6 cellular contexts compared by ENCODE assay signal in genomic region chr9:62863867-62864266, GRCh38.
DNase-seq lines count a peak whose midpoint lies in the region; TF ChIP-seq lines count a peak whose summit lies in the region.
"Not testable (repeated sequence)": the region's sequence is repeated elsewhere in the genome, so short reads cannot be mapped to it uniquely, and the experiment has no call there.

No MANE protein-coding gene starts in this region.

- H3K79me1 ChIP-seq in mesendoderm (ENCODE audit: low read length), result not testable (repeated sequence)

- DNase-seq in HT-29 (ENCODE audit: low spot score) (peak; percentile 30), SK-N-DZ (ENCODE audit: low spot score) (peak; percentile 3), endodermal cell (peak; percentile 44), spleen (peak; percentile 69)
- not testable (repeated sequence) for DNase-seq in left ventricle myocardium inferior, mesendoderm

- H3K4me2 ChIP-seq in mesendoderm (ENCODE audit: low read length), result not testable (repeated sequence)

- not testable (repeated sequence) for H3K27ac Mint-ChIP-seq in endodermal cell

- not testable (repeated sequence) for H3K4me1 ChIP-seq in endodermal cell (ENCODE audit: control insufficient read depth, insufficient read depth, low read length); mesendoderm (ENCODE audit: control insufficient read depth, low read depth, low read length)
- peaks cover 21% of the 10 kb centered on the region for H3K4me1 ChIP-seq in left ventricle myocardium inferior
- peaks cover 0 to 15% (median 11%) of the 10 kb centered on the region in 6 donors for H3K4me1 ChIP-seq in spleen

- H4K5ac ChIP-seq in mesendoderm (ENCODE audit: low read length), result not testable (repeated sequence)

- H3K4me3 Mint-ChIP-seq in endodermal cell, result peak overlapping the region; percentile 59

- H3K18ac ChIP-seq in mesendoderm (ENCODE audit: low read length), result not testable (repeated sequence)

- intact Hi-C loops in left ventricle myocardium inferior (cut with micrococcal nuclease); spleen (cut with DNase I; ENCODE audit: low total_unique reads): not testable (repeated sequence)

- H3K27me3 Mint-ChIP-seq in endodermal cell (ENCODE audit: insufficient read depth), result peaks cover 89% of the 10 kb centered on the region

- H3K4ac ChIP-seq in mesendoderm (ENCODE audit: low read depth, low read length), result not testable (repeated sequence)

- not testable (repeated sequence) for H3K4me1 Mint-ChIP-seq in endodermal cell

- not testable (repeated sequence) for H3K9me3 ChIP-seq in endodermal cell (ENCODE audit: control insufficient read depth, low read length); left ventricle myocardium inferior (replicated peaks); spleen

- TF ChIP-seq POLR2A in spleen (IDR thresholded peaks at IDR 0.05), result not testable (repeated sequence)

- H3K9me3 Mint-ChIP-seq in endodermal cell, result not testable (repeated sequence)

- 51 to 65% methylated on average over 8 of the region's 8 CpGs for WGBS in endodermal cell (ENCODE audit: insufficient coverage in 1 of 2, insufficient read length in 1 of 2), 2 experiments
- no CpG with 5 or more reads among the region's 8 CpGs for WGBS in mesendoderm (ENCODE audit: extremely low coverage, insufficient coverage, low lambda C conversion rate)
- WGBS in spleen, 5 donors, result 79 to 89% (median 83%) methylated on average over 8 of the region's 8 CpGs

- not testable (repeated sequence) for H3K36me3 Mint-ChIP-seq in endodermal cell (ENCODE audit: low read depth)

- H3K56ac ChIP-seq in mesendoderm (ENCODE audit: low read length), result peak overlapping the region; percentile 56

- H3K36me3 ChIP-seq in endodermal cell (ENCODE audit: control insufficient read depth, insufficient read depth, low read length); left ventricle myocardium inferior; mesendoderm (ENCODE audit: control insufficient read depth, insufficient read depth, low read length); spleen: not testable (repeated sequence)

- H3K27ac ChIP-seq in endodermal cell (ENCODE audit: low read depth, low read length); mesendoderm (ENCODE audit: low read depth, low read length); spleen: not testable (repeated sequence)
- H3K27ac ChIP-seq in left ventricle myocardium inferior (replicated peaks), result peak overlapping the region; percentile 49

- H3K79me2 ChIP-seq in mesendoderm (ENCODE audit: control insufficient read depth, insufficient read depth, low read length), result not testable (repeated sequence)

- H3K23ac ChIP-seq in mesendoderm (ENCODE audit: low read length), result not testable (repeated sequence)

- not testable (repeated sequence) for H3K4me3 ChIP-seq in endodermal cell (ENCODE audit: low read length); mesendoderm (ENCODE audit: low read length)
- H3K4me3 ChIP-seq in left ventricle myocardium inferior, result peak overlapping the region; percentile 53
- H3K4me3 ChIP-seq in spleen, result peak overlapping the region in 1 of 8 donors; percentile 44

- not testable (repeated sequence) for TF ChIP-seq CTCF in endodermal cell (conservative IDR thresholded peaks at IDR 0.05); left ventricle myocardium inferior (IDR thresholded peaks at IDR 0.05; ENCODE audit: borderline replicate concordance); spleen (IDR thresholded peaks at IDR 0.05 in 8 of 11, conservative IDR thresholded peaks at IDR 0.05 in 3 of 11)

- H4K8ac ChIP-seq in mesendoderm (ENCODE audit: low read depth, low read length), result not testable (repeated sequence)

- not testable (repeated sequence) for H2BK15ac ChIP-seq in mesendoderm (replicated peaks; ENCODE audit: low read depth)

- not testable (repeated sequence) for H2AK5ac ChIP-seq in mesendoderm (ENCODE audit: low read length)

- H2BK5ac ChIP-seq in mesendoderm (ENCODE audit: low read length), result not testable (repeated sequence)

- H3K27me3 ChIP-seq in endodermal cell (ENCODE audit: control insufficient read depth, insufficient read depth, low read length, poor library complexity, severe bottlenecking) (peaks cover 92% of the 10 kb centered on the region), left ventricle myocardium inferior (ENCODE audit: low read depth) (peaks cover 41% of the 10 kb centered on the region), spleen (replicated peaks in 1 of 7) (peaks cover 3 to 55% (median 20%) of the 10 kb centered on the region in 7 donors)
- not testable (repeated sequence) for H3K27me3 ChIP-seq in mesendoderm (ENCODE audit: insufficient read depth, low read length, poor library complexity)

- H2BK120ac ChIP-seq in mesendoderm (ENCODE audit: low read depth, low read length), result not testable (repeated sequence)

- not testable (repeated sequence) for H3K9ac ChIP-seq in endodermal cell (ENCODE audit: extremely low read depth, low read length, poor library complexity, severe bottlenecking); mesendoderm (ENCODE audit: low read length)
